In genomic region chr19:46528601-46529447, GRCh38 we compare ENCODE assay signal across 17 cellular contexts. TPM values are rescaled to one million over a fixed set of nuclear protein-coding genes. Genes with fewer than 3 reads are reported as not detected.
DNase-seq lines count a peak whose midpoint lies in the region; ATAC-seq, FAIRE-seq and TF ChIP-seq lines count a peak whose summit lies in the region.
"Had no signal": no experiment of that assay in that cellular context is flagged by ENCODE, and none has a peak within 500 bp of the region (broad histone marks: within the 10 kb centered on the region; RNA-seq: fewer than 3 reads in every experiment).

No MANE protein-coding gene starts in this region.

- H3K27me3 ChIP-seq in keratinocyte (ENCODE audit: control insufficient read depth, extremely low read depth, insufficient read depth, low read length) (no peaks in the 10 kb centered on the region), smooth muscle cell (ENCODE audit: low read depth) (no peaks in the 10 kb centered on the region)
- H3K27me3 ChIP-seq: ovary, right atrium auricular region had no signal

- H3K4me2 ChIP-seq in keratinocyte (ENCODE audit: control insufficient read depth, extremely low read depth, insufficient read depth, low read depth, low read length) (peak overlapping the region; percentile 52), smooth muscle cell (no peak overlapping the region)

- H3K9me3 ChIP-seq in keratinocyte (ENCODE audit: control insufficient read depth, low read depth, low read length) (no peaks in the 10 kb centered on the region), smooth muscle cell (replicated peaks; ENCODE audit: low read depth) (no peaks in the 10 kb centered on the region)
- H3K9me3 ChIP-seq: ovary, right atrium auricular region had no signal

- no peak for TF ChIP-seq CTCF in keratinocyte (optimal IDR thresholded peaks at IDR 0.05 in 1 of 3, IDR thresholded peaks at IDR 0.05 in 1 of 3, conservative IDR thresholded peaks at IDR 0.05 in 1 of 3; ENCODE audit: extremely low read depth in 1 of 3, insufficient read depth in 2 of 3, low read length in 3 of 3)
- TF ChIP-seq CTCF in smooth muscle cell (IDR thresholded peaks at IDR 0.05; ENCODE audit: borderline replicate concordance, insufficient read depth, poor library complexity, severe bottlenecking): no peak
- TF ChIP-seq CTCF in GM10266 (IDR thresholded peaks at IDR 0.05; ENCODE audit: control insufficient read depth, insufficient read depth, low read depth, missing control alignments): no peak

- no peaks in the 10 kb centered on the region for H3F3A ChIP-seq in smooth muscle cell (ENCODE audit: low read depth)

- FAIRE-seq in keratinocyte (lab: Jason Lieb, UNC): no peak

- peaks cover 49% of the 10 kb centered on the region for H3K4me1 Mint-ChIP-seq in stimulated activated naive CD8-positive, alpha-beta T cell treated with anti-CD3 and anti-CD28 coated beads, Interleukin-15, amount 100 ng/mL, for 72 hours
- peaks cover 11% of the 10 kb centered on the region for H3K4me1 Mint-ChIP-seq in activated T-helper 17 cell treated with anti-CD3 and anti-CD28 coated beads, Interleukin-2, amount 50 U/mL, for 72 hours

- no peak overlapping the region for H3K9ac ChIP-seq in keratinocyte (ENCODE audit: control insufficient read depth, extremely low read depth, insufficient read depth, low read length)
- no peak overlapping the region for H3K9ac ChIP-seq in smooth muscle cell (ENCODE audit: low read depth)

- peaks cover 16 to 25% of the 10 kb centered on the region in 2 donors for H3K9me3 Mint-ChIP-seq in stimulated activated naive CD8-positive, alpha-beta T cell treated with anti-CD3 and anti-CD28 coated beads, Interleukin-15, amount 100 ng/mL, for 72 hours
- H3K9me3 Mint-ChIP-seq in activated T-helper 17 cell treated with anti-CD3 and anti-CD28 coated beads, Interleukin-2, amount 50 U/mL, for 72 hours: no peaks in the 10 kb centered on the region
- H3K9me3 Mint-ChIP-seq: activated T-cell treated with anti-CD3 and anti-CD28 coated beads, Interleukin-2, amount 50 U/mL, for 4 hours had no signal

- no peak overlapping the region for H3K4me3 Mint-ChIP-seq in stimulated activated naive CD8-positive, alpha-beta T cell treated with anti-CD3 and anti-CD28 coated beads, Interleukin-15, amount 100 ng/mL, for 72 hours
- H3K4me3 Mint-ChIP-seq in activated T-helper 17 cell treated with anti-CD3 and anti-CD28 coated beads, Interleukin-2, amount 50 U/mL, for 72 hours: peak overlapping the region; percentile 48
- H3K4me3 Mint-ChIP-seq: activated T-cell treated with anti-CD3 and anti-CD28 coated beads, Interleukin-2, amount 50 U/mL, for 4 hours had no signal

- H3K27ac ChIP-seq in keratinocyte (ENCODE audit: control insufficient read depth, insufficient read depth, low read length) (no peak overlapping the region), smooth muscle cell (ENCODE audit: low read depth) (no peak overlapping the region)
- H3K27ac ChIP-seq: brain microvascular endothelial cell, ovary, right atrium auricular region, SK-N-MC had no signal

- dilution Hi-C loops in keratinocyte (cut with MboI; ENCODE audit: extremely low pct_ligation_motif_present, low sequenced_read_pairs): no loop called here

- H3K4me3 ChIP-seq in keratinocyte (ENCODE audit: control insufficient read depth in 2 of 3, extremely low read depth in 1 of 3, insufficient read depth in 2 of 3, low read depth in 1 of 3, low read length in 3 of 3) (no peak overlapping the region), smooth muscle cell (no peak overlapping the region)
- H3K4me3 ChIP-seq: lung, ovary, right atrium auricular region, SK-N-MC had no signal

- H3K9me1 ChIP-seq in keratinocyte (ENCODE audit: control insufficient read depth, extremely low read depth, insufficient read depth, low read length): no peaks in the 10 kb centered on the region

- no peak overlapping the region for H2AFZ ChIP-seq in keratinocyte (ENCODE audit: control insufficient read depth, low read length)
- no peak overlapping the region for H2AFZ ChIP-seq in smooth muscle cell (ENCODE audit: low read depth)

- no peak for DNase-seq in stimulated activated naive CD8-positive, alpha-beta T cell treated with anti-CD3 and anti-CD28 coated beads, Interleukin-15, amount 100 ng/mL, for 72 hours
- DNase-seq in stimulated activated naive CD8-positive, alpha-beta T cell treated with anti-CD3 and anti-CD28 coated beads, Interleukin-15, Interleukin-2, amounts not matched to agents 100 U/mL and 50 U/mL, for 24 hours: no peak
- DNase-seq in keratinocyte (ENCODE audit: low read depth, low spot score) (no peak), NCI-H146 treated with DMSO at 0.1 percent for 48 hours (lab: John Stamatoyannopoulos, UW; ENCODE audit: unreplicated experiment) (no peak), smooth muscle cell (lab: John Stamatoyannopoulos, UW; ENCODE audit: unreplicated experiment) (no peak), GM10266 (ENCODE audit: extremely low spot score) (no peak)

- WGBS in smooth muscle cell (ENCODE audit: low lambda C conversion rate): 85% methylated on average over 20 of the region's 22 CpGs

- H3K79me2 ChIP-seq in keratinocyte (ENCODE audit: control insufficient read depth, insufficient read depth, low read length): no peaks in the 10 kb centered on the region
- no peaks in the 10 kb centered on the region for H3K79me2 ChIP-seq in smooth muscle cell (ENCODE audit: low read depth)

- peaks cover 10% of the 10 kb centered on the region for H3K27me3 Mint-ChIP-seq in stimulated activated naive CD8-positive, alpha-beta T cell treated with anti-CD3 and anti-CD28 coated beads, Interleukin-15, amount 100 ng/mL, for 72 hours
- no peaks in the 10 kb centered on the region for H3K27me3 Mint-ChIP-seq in activated T-helper 17 cell treated with anti-CD3 and anti-CD28 coated beads, Interleukin-2, amount 50 U/mL, for 72 hours
- H3K27me3 Mint-ChIP-seq: CD4-positive, alpha-beta memory T cell had no signal

- peak overlapping the region; percentile 33 to 95 for H3K27ac Mint-ChIP-seq in stimulated activated naive CD8-positive, alpha-beta T cell treated with anti-CD3 and anti-CD28 coated beads, Interleukin-15, amount 100 ng/mL, for 72 hours
- peak overlapping the region; percentile 69 for H3K27ac Mint-ChIP-seq in activated T-helper 17 cell treated with anti-CD3 and anti-CD28 coated beads, Interleukin-2, amount 50 U/mL, for 72 hours

- no peaks in the 10 kb centered on the region for H3K36me3 Mint-ChIP-seq in activated T-helper 17 cell treated with anti-CD3 and anti-CD28 coated beads, Interleukin-2, amount 50 U/mL, for 72 hours (ENCODE audit: low read depth)
- H3K36me3 Mint-ChIP-seq: CD4-positive, alpha-beta memory T cell had no signal

- H3K4me1 ChIP-seq in keratinocyte (ENCODE audit: control insufficient read depth, extremely low read depth, insufficient read depth, low read length): peaks cover 10% of the 10 kb centered on the region
- no peaks in the 10 kb centered on the region for H3K4me1 ChIP-seq in smooth muscle cell (ENCODE audit: low read depth)

- ATAC-seq in stimulated activated naive CD8-positive, alpha-beta T cell treated with anti-CD3 and anti-CD28 coated beads, Interleukin-15, amount 100 ng/mL, for 72 hours: peak; percentile 4
- no peak for ATAC-seq in stimulated activated naive CD8-positive, alpha-beta T cell treated with anti-CD3 and anti-CD28 coated beads, Interleukin-15, Interleukin-2, amounts not matched to agents 100 U/mL and 50 U/mL, for 24 hours
- no peak for ATAC-seq in activated T-helper 17 cell treated with anti-CD3 and anti-CD28 coated beads, Interleukin-2, amount 50 U/mL, for 72 hours (replicated peaks)
- ATAC-seq in HG02610 (IDR thresholded peaks at IDR 0.05; ENCODE audit: unreplicated experiment): no peak

- H3K36me3 ChIP-seq in keratinocyte (ENCODE audit: control insufficient read depth in 2 of 2, extremely low read depth in 1 of 2, insufficient read depth in 2 of 2, low read length in 2 of 2) (no peaks in the 10 kb centered on the region), smooth muscle cell (ENCODE audit: low read depth) (no peaks in the 10 kb centered on the region)
- H3K36me3 ChIP-seq: brain microvascular endothelial cell, ovary, right atrium auricular region had no signal

- no peaks in the 10 kb centered on the region for H4K20me1 ChIP-seq in keratinocyte (ENCODE audit: control insufficient read depth, extremely low read depth, insufficient read depth, low read length)
- no peaks in the 10 kb centered on the region for H4K20me1 ChIP-seq in smooth muscle cell (ENCODE audit: low read depth)

RNA-seq across cellular contexts. Expression of gene PNMA8B, which starts 33.2 kb away (rescaled TPM):
- total RNA-seq in activated T-helper 17 cell treated with anti-CD3 and anti-CD28 coated beads, Interleukin-2, amount 50 U/mL, for 72 hours: under 1 TPM in 1 of 2 donors, not detected in 1; 0.08 TPM
- 0.01 TPM in 1 of 3 replicates, not detected in the others for polyA plus RNA-seq in keratinocyte
- not detected for polyA plus RNA-seq in keratinocyte (2011; ENCODE audit: low read depth)
- not detected in 2 replicates for polyA plus RNA-seq in keratinocyte (2011; cell fraction: cytosol; rRNA removed)
- polyA plus RNA-seq in keratinocyte (2011; cell fraction: nucleus; rRNA removed): 0.03 TPM in 1 of 2 replicates, not detected in the other
- polyA plus RNA-seq in keratinocyte (2012; ENCODE audit: low replicate concordance): 0.03 and 0.04 TPM in 2 replicates
- 0.07 TPM in 1 of 3 replicates, not detected in the others for polyA minus RNA-seq in keratinocyte
- polyA minus RNA-seq in keratinocyte (2011; cell fraction: cytosol; rRNA and poly(A)+ RNA removed): not detected
- polyA minus RNA-seq in keratinocyte (2011; cell fraction: nucleus; rRNA and poly(A)+ RNA removed): not detected in 2 replicates
- 0.49 and 1.0 TPM in 2 replicates for total RNA-seq in smooth muscle cell
- 1.2 TPM in 2 replicates for polyA plus RNA-seq in smooth muscle cell
- total RNA-seq: HT1080 had no signal
- polyA plus RNA-seq: endothelial cell of umbilical vein had no signal

RNA-seq across cellular contexts. Expression of gene PNMA8A, which starts 57.5 kb away (rescaled TPM):
- total RNA-seq in activated T-helper 17 cell treated with anti-CD3 and anti-CD28 coated beads, Interleukin-2, amount 50 U/mL, for 72 hours: not detected
- polyA plus RNA-seq in keratinocyte: 0.16 to 0.28 TPM (median 0.24 TPM) in 3 replicates
- polyA plus RNA-seq in keratinocyte (2011; ENCODE audit: low read depth): 0.84 TPM
- polyA plus RNA-seq in keratinocyte (2011; cell fraction: cytosol; rRNA removed): 0.21 TPM in 2 replicates
- polyA plus RNA-seq in keratinocyte (2011; cell fraction: nucleus; rRNA removed): 0.23 and 0.24 TPM in 2 replicates
- 0.19 and 1.0 TPM in 2 replicates for polyA plus RNA-seq in keratinocyte (2012; ENCODE audit: low replicate concordance)
- 0.38 to 1.4 TPM in 2 of 3 replicates, not detected in the other for polyA minus RNA-seq in keratinocyte
- not detected for polyA minus RNA-seq in keratinocyte (2011; cell fraction: cytosol; rRNA and poly(A)+ RNA removed)
- polyA minus RNA-seq in keratinocyte (2011; cell fraction: nucleus; rRNA and poly(A)+ RNA removed): not detected in 2 replicates
- total RNA-seq in smooth muscle cell: 6.5 and 16.4 TPM in 2 replicates
- 3.6 and 5.9 TPM in 2 replicates for polyA plus RNA-seq in smooth muscle cell
- total RNA-seq: HT1080 had no signal
